ENCODE assay signal across 1 cellular context in the genomic region with DNA sequence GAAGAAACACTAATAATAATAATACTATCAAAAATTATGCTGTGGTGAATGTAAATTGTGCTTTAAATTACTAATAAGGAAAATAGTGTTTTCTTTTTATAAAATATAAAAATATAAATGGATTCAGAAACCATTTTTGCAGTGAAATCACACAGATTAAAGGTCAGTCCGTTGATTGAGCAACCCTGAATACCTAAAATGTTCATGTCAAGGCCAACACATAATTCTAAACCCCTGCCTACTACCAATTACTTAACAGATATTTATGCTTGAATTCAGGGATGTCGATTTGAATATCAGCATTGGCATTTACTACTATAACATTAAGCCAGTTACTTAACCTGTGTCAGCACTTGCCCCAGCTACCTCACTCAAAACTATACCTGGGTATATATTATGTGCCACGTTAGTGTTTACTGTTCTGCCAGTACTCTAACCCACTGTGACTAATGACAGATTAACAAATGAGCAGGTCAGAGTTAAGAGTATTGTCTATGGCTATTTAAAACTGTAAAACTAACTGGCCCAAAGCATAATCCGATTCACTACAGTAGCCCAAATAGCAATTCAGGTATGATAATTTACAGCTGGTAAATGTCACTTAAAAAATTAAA.
TF ChIP-seq lines count a peak whose summit lies in the region.

No MANE protein-coding gene starts in this region.

TF ChIP-seq in HepG2, 621 proteins besides CTCF, POLR2A, EP300 and RAD21 (continued from another document):
- TF ChIP-seq, protein P1, sequence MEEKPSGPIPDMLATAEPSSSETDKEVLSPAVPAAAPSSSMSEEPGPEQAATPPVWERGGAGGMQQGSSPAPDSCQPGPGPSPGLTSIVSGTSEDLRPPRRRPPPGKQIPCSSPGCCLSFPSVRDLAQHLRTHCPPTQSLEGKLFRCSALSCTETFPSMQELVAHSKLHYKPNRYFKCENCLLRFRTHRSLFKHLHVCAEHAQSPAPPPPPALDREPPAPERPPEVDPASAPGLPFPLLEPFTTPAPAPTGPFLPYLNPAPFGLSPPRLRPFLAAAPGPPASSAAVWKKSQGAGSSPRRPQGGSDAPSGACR (CRISPR knock-in tag; IDR thresholded peaks at IDR 0.05) = no peak
- TF ChIP-seq, protein P2, sequence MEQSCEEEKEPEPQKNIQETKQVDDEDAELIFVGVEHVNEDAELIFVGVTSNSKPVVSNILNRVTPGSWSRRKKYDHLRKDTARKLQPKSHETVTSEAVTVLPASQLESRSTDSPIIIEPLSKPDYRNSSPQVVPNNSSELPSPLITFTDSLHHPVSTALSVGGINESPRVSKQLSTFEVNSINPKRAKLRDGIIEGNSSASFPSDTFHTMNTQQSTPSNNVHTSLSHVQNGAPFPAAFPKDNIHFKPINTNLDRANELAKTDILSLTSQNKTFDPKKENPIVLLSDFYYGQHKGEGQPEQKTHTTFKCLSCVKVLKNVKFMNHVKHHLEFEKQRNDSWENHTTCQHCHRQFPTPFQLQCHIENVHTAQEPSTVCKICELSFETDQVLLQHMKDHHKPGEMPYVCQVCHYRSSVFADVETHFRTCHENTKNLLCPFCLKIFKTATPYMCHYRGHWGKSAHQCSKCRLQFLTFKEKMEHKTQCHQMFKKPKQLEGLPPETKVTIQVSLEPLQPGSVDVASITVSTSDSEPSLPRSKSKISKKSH (CRISPR knock-in tag; IDR thresholded peaks at IDR 0.05; ENCODE audit: borderline replicate concordance) = no peak
- TF ChIP-seq ZMYM4 (CRISPR knock-in tag; IDR thresholded peaks at IDR 0.05) = no peak
- TF ChIP-seq ZNF260 (CRISPR knock-in tag; IDR thresholded peaks at IDR 0.05; ENCODE audit: borderline replicate concordance, low read depth) = no peak
- no peak for TF ChIP-seq ZBTB3 (CRISPR knock-in tag; IDR thresholded peaks at IDR 0.05; ENCODE audit: borderline replicate concordance, low read depth)
- no peak for TF ChIP-seq MXD4 (CRISPR knock-in tag; IDR thresholded peaks at IDR 0.05)
- TF ChIP-seq NR2F6 (IDR thresholded peaks at IDR 0.05) = peak; percentile 31; the same call in 1 of the 2 replicates
- TF ChIP-seq NR2F6 (CRISPR knock-in tag; IDR thresholded peaks at IDR 0.05) = 0 out of 2 replicates have a peak, but pooled peaks have one; percentile 19
- TF ChIP-seq SMARCC2 (IDR thresholded peaks at IDR 0.05) = no peak
